ENCODE assay signal across 9 cellular contexts in genomic region chr5:177447611-177448243, GRCh38. TPM values are rescaled to one million over a fixed set of nuclear protein-coding genes. Genes with fewer than 3 reads are reported as not detected.
DNase-seq lines count a peak whose midpoint lies in the region; ATAC-seq and TF ChIP-seq lines count a peak whose summit lies in the region.
"Had no signal": no experiment of that assay in that cellular context is flagged by ENCODE, and none has a peak within 500 bp of the region (broad histone marks: within the 10 kb centered on the region; RNA-seq: fewer than 3 reads in every experiment).

No MANE protein-coding gene starts in this region.

- peak overlapping the region; percentile 79 for H3K27ac Mint-ChIP-seq in activated CD8-positive, alpha-beta T cell treated with anti-CD3 and anti-CD28 coated beads for 36 hours
- H3K27ac Mint-ChIP-seq: dendritic cell treated with granulocyte-macrophage colony-stimulating factor and Interleukin-4, amounts not matched to agents 40 ng/mL and 50 ng/mL, for 4 days had no signal

- H3K36me3 ChIP-seq in HUES6 (ENCODE audit: control insufficient read depth, insufficient read depth, low read length) = no peaks in the 10 kb centered on the region
- H3K36me3 ChIP-seq in transverse colon = no peaks in the 10 kb centered on the region

- H3K9me3 Mint-ChIP-seq in activated CD8-positive, alpha-beta T cell treated with anti-CD3 and anti-CD28 coated beads for 36 hours = no peaks in the 10 kb centered on the region
- H3K9me3 Mint-ChIP-seq: dendritic cell treated with granulocyte-macrophage colony-stimulating factor and Interleukin-4, amounts not matched to agents 40 ng/mL and 50 ng/mL, for 4 days had no signal

- no peak for TF ChIP-seq CTCF in activated CD8-positive, alpha-beta T cell treated with anti-CD3 and anti-CD28 coated beads for 36 hours (IDR thresholded peaks at IDR 0.05)
- TF ChIP-seq CTCF in transverse colon (IDR thresholded peaks at IDR 0.05) = no peak

- peak overlapping the region; percentile 74 for H3K9ac ChIP-seq in HUES6 (ENCODE audit: low read length)

- TF ChIP-seq EP300 in transverse colon (IDR thresholded peaks at IDR 0.05; ENCODE audit: low read depth) = no peak

- DNase-seq in DMS53 treated with DMSO at 0.1 percent for 48 hours (lab: John Stamatoyannopoulos, UW; ENCODE audit: unreplicated experiment) (peak; percentile 60), foreskin melanocyte (peak; percentile 87), occipital lobe (lab: John Stamatoyannopoulos, UW) (peak; percentile 86), transverse colon (no peak)
- peak; percentile 59 for DNase-seq in activated CD8-positive, alpha-beta T cell treated with anti-CD3 and anti-CD28 coated beads for 36 hours

- H3K4me3 Mint-ChIP-seq in activated CD8-positive, alpha-beta T cell treated with anti-CD3 and anti-CD28 coated beads for 36 hours = peak overlapping the region; percentile 79
- H3K4me3 Mint-ChIP-seq: dendritic cell treated with granulocyte-macrophage colony-stimulating factor and Interleukin-4, amounts not matched to agents 40 ng/mL and 50 ng/mL, for 4 days had no signal

- H3K27me3 ChIP-seq in HUES6 (ENCODE audit: control insufficient read depth, insufficient read depth, low read length) = peaks cover 11% of the 10 kb centered on the region
- peaks cover 23% of the 10 kb centered on the region for H3K27me3 ChIP-seq in transverse colon

- no peak for TF ChIP-seq POLR2A in transverse colon (IDR thresholded peaks at IDR 0.05)

- ATAC-seq in activated CD8-positive, alpha-beta T cell treated with anti-CD3 and anti-CD28 coated beads for 36 hours = no peak
- ATAC-seq in GM21515 (IDR thresholded peaks at IDR 0.05; ENCODE audit: unreplicated experiment) (no peak), GM19351 (IDR thresholded peaks at IDR 0.05; ENCODE audit: unreplicated experiment) (no peak)

- H3K4me3 ChIP-seq in HUES6 (ENCODE audit: low read depth, low read length) (peak overlapping the region; percentile 78), transverse colon (peak overlapping the region in 1 of 4 donors; percentile 51)

- H3K27ac ChIP-seq in HUES6 (ENCODE audit: low read depth, low read length) = 0 out of 2 replicates have a peak overlapping the region, but pooled peaks have one; percentile 32
- H3K27ac ChIP-seq in transverse colon = no peak overlapping the region

- H3K9me3 ChIP-seq in HUES6 (ENCODE audit: control insufficient read depth, insufficient read depth, low read depth, low read length) (no peaks in the 10 kb centered on the region), transverse colon (no peaks in the 10 kb centered on the region)

- WGBS in transverse colon (ENCODE audit: low coverage in 1 of 2), 2 donors = 13% methylated on average over 23 of the region's 23 CpGs; no CpG with 5 or more reads in 1 of the 2 donors

- intact Hi-C loops in activated CD8-positive, alpha-beta T cell treated with anti-CD3 and anti-CD28 coated beads for 36 hours (cut with micrococcal nuclease) = no loop called here
- intact Hi-C loops in transverse colon (cut with DNase I; ENCODE audit: low total_unique reads) = loop anchor here (2.0 kb wide), 1 partner anchor 45 kb away; no protein-coding TSS in a partner anchor

- CTCF ChIA-PET in activated CD8-positive, alpha-beta T cell treated with anti-CD3 and anti-CD28 coated beads for 36 hours (lab: Charles Lee) = interaction anchor here (1.2 to 17.9 kb wide), 10 partner anchors 7 to 138 kb away, joined by 4 to 415 read pairs (median 8); partner anchors contain the start of genes F12 and PFN3

- peaks cover 7% of the 10 kb centered on the region for H3K36me3 Mint-ChIP-seq in activated CD8-positive, alpha-beta T cell treated with anti-CD3 and anti-CD28 coated beads for 36 hours (ENCODE audit: low read depth)

- POLR2A ChIA-PET in activated CD8-positive, alpha-beta T cell treated with anti-CD3 and anti-CD28 coated beads for 36 hours (lab: Charles Lee) = interaction anchor here (0.8 to 22.1 kb wide), 13 partner anchors 7 to 314 kb away, joined by 3 to 606 read pairs (median 13); partner anchors contain the start of genes DBN1, F12, GRK6 and NSD1

- no peaks in the 10 kb centered on the region for H3K27me3 Mint-ChIP-seq in activated CD8-positive, alpha-beta T cell treated with anti-CD3 and anti-CD28 coated beads for 36 hours

- in situ Hi-C loops in transverse colon (cut with MboI; ENCODE audit: low pct_ligation_motif_present in 1 of 4, low pct_unique_long_range_greater_than_20kb in 1 of 4, low sequenced_read_pairs in 3 of 4) = loop anchor here in 2 of 4 donors (5.0 to 10.0 kb wide), 2 partner anchors 53 to 55 kb away; no protein-coding TSS in a partner anchor

- H3K4me1 Mint-ChIP-seq in activated CD8-positive, alpha-beta T cell treated with anti-CD3 and anti-CD28 coated beads for 36 hours (ENCODE audit: low read depth) = peaks cover 43% of the 10 kb centered on the region

- peaks cover 43% of the 10 kb centered on the region for H3K4me1 ChIP-seq in HUES6 (ENCODE audit: control insufficient read depth, insufficient read depth, low read length)
- peaks cover 18 to 22% (median 20%) of the 10 kb centered on the region in 4 donors for H3K4me1 ChIP-seq in transverse colon

RNA-seq across cellular contexts. Expression of gene PRR7, which starts 1.1 kb away (rescaled TPM):
- total RNA-seq in activated CD8-positive, alpha-beta T cell treated with anti-CD3 and anti-CD28 coated beads for 36 hours = 10 to 100 TPM; 32.6 to 36.4 TPM
- 11.7 TPM for total RNA-seq in occipital lobe
- 1 to 10 TPM in 3 of 4 donors, not detected in 1; 2.1 to 5.0 (median 2.5) TPM for total RNA-seq in transverse colon

RNA-seq across cellular contexts. Expression of gene GRK6, which starts 21.3 kb away (rescaled TPM):
- total RNA-seq in activated CD8-positive, alpha-beta T cell treated with anti-CD3 and anti-CD28 coated beads for 36 hours = 100 to 1,000 TPM; 133 to 137 TPM
- total RNA-seq in occipital lobe = 14.0 TPM
- total RNA-seq in transverse colon = 10 to 100 TPM; 21.5 to 40.5 (median 36.4) TPM

RNA-seq across cellular contexts. Expression of gene DBN1, which starts 25.7 kb away (rescaled TPM):
- total RNA-seq in activated CD8-positive, alpha-beta T cell treated with anti-CD3 and anti-CD28 coated beads for 36 hours = 100 to 1,000 TPM; 101 to 105 TPM
- 170 TPM for total RNA-seq in occipital lobe
- 100 to 1,000 TPM in 1 of 4 donors, 10 to 100 TPM in 3; 10.1 to 201 (median 17.4) TPM for total RNA-seq in transverse colon

RNA-seq across cellular contexts. Expression of gene F12, which starts 38.4 kb away (rescaled TPM):
- total RNA-seq in activated CD8-positive, alpha-beta T cell treated with anti-CD3 and anti-CD28 coated beads for 36 hours = 1 to 10 TPM; 7.9 TPM
- 3.9 TPM for total RNA-seq in occipital lobe
- 10 to 100 TPM in 1 of 4 donors, 1 to 10 TPM in 3; 2.6 to 20.1 (median 5.6) TPM for total RNA-seq in transverse colon

RNA-seq across cellular contexts. Expression of gene PFN3, which starts 47.3 kb away (rescaled TPM):
- not detected for total RNA-seq in activated CD8-positive, alpha-beta T cell treated with anti-CD3 and anti-CD28 coated beads for 36 hours
- total RNA-seq in occipital lobe (not detected), transverse colon (not detected)
